ENCODE assay signal across 21 cellular contexts in the genomic region with DNA sequence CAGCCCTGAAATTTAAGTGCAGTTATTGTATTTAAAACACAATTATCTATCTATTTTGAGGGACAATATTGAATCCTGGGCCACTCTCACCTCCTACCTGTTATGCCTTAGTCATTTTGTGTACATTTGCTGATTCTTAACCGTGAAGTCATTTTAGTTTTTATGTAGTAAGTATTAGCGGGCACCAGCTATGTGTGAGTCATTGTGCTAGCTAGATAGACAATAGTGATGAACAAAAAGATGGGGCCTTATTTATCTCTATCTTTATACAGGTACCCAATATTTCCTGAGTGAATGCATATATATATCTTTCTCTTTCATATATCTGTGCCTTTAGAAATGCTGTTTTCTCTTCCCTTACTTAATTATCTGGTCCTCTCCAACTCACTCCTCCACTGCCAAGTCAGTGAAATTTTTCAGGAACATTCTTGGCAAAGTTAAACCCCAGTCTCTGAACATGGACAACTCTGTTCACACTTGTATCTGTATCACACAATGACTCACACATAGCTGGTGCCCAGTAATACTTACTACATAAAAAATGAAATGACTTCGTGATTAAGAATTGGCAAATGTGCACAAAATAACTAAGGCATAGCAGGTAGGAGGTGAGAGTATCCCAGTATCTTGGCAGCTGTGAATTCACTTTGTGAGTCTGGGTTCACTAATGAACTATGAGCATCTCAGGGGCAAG.
DNase-seq lines count a peak whose midpoint lies in the region; ATAC-seq, FAIRE-seq and TF ChIP-seq lines count a peak whose summit lies in the region.
"Had no signal": no experiment of that assay in that cellular context is flagged by ENCODE, and none has a peak within 500 bp of the region (broad histone marks: within the 10 kb centered on the region; RNA-seq: fewer than 3 reads in every experiment).

No MANE protein-coding gene starts in this region.

- H3K36me3 ChIP-seq in right atrium auricular region (no peaks in the 10 kb centered on the region), left ventricle myocardium inferior (no peaks in the 10 kb centered on the region), transverse colon (no peaks in the 10 kb centered on the region), ascending aorta (no peaks in the 10 kb centered on the region)
- H3K36me3 ChIP-seq: tibial artery had no signal

- H3K27ac ChIP-seq in right atrium auricular region (peak overlapping the region in 1 of 2 donors; percentile 8), left ventricle myocardium inferior (replicated peaks) (peak overlapping the region; percentile 41), transverse colon (no peak overlapping the region), ascending aorta (no peak overlapping the region)
- H3K27ac ChIP-seq: tibial artery had no signal

- H3K27me3 ChIP-seq in right atrium auricular region (no peaks in the 10 kb centered on the region), left ventricle myocardium inferior (ENCODE audit: low read depth) (no peaks in the 10 kb centered on the region), transverse colon (no peaks in the 10 kb centered on the region), ascending aorta (no peaks in the 10 kb centered on the region)
- H3K27me3 ChIP-seq: tibial artery had no signal

- TF ChIP-seq EP300 in transverse colon (IDR thresholded peaks at IDR 0.05; ENCODE audit: low read depth) = no peak

- TF ChIP-seq POLR2A in transverse colon (IDR thresholded peaks at IDR 0.05) = no peak

- no peak for TF ChIP-seq CTCF in right atrium auricular region (IDR thresholded peaks at IDR 0.05)
- no peak for TF ChIP-seq CTCF in left ventricle myocardium inferior (IDR thresholded peaks at IDR 0.05; ENCODE audit: borderline replicate concordance)
- TF ChIP-seq CTCF in transverse colon (IDR thresholded peaks at IDR 0.05) = no peak
- TF ChIP-seq CTCF in ascending aorta (IDR thresholded peaks at IDR 0.05) = no peak

- DNase-seq in Right ventricle myocardium inferior (ENCODE audit: missing footprints) (no peak), right atrium auricular region (ENCODE audit: low spot score) (no peak), astrocyte of the hippocampus (ENCODE audit: low read depth, low spot score) (peak; percentile 68), left ventricle myocardium inferior (no peak), DMS153 treated with DMSO at 0.1 percent for 48 hours (lab: John Stamatoyannopoulos, UW; ENCODE audit: unreplicated experiment) (no peak), transverse colon (no peak), ascending aorta (ENCODE audit: low spot score in 2 of 2) (no peak), RCC 7860 (ENCODE audit: low spot score) (no peak)
- DNase-seq: activated CD4-positive, alpha-beta T cell treated with anti-CD3 and anti-CD28 coated beads for 1 hour; CD4-positive, CD25-positive, alpha-beta regulatory T cell; DND-41; glutamatergic neuron; immature natural killer cell; NCI-H146; NCI-H510A; SIG-M5; tibial artery had no signal

- no peak for FAIRE-seq in RCC 7860 (lab: Jason Lieb, UNC)
- FAIRE-seq: A204.1, endometrium had no signal

- peak; percentile 82 for ATAC-seq in Right ventricle myocardium inferior
- ATAC-seq: HCT116; stimulated activated effector memory CD8-positive, alpha-beta T cell treated with anti-CD3 and anti-CD28 coated beads, Interleukin-12 subunit alpha, Interleukin-12 subunit beta, amount 100 ng/mL, for 72 hours had no signal

- H3K9me3 ChIP-seq in right atrium auricular region (no peaks in the 10 kb centered on the region), left ventricle myocardium inferior (replicated peaks) (no peaks in the 10 kb centered on the region), transverse colon (no peaks in the 10 kb centered on the region), ascending aorta (no peaks in the 10 kb centered on the region)
- H3K9me3 ChIP-seq: tibial artery had no signal

- H3K4me1 ChIP-seq in right atrium auricular region (peaks cover 0 to 12% of the 10 kb centered on the region in 2 donors), left ventricle myocardium inferior (peaks cover 10% of the 10 kb centered on the region), transverse colon (no peaks in the 10 kb centered on the region), ascending aorta (no peaks in the 10 kb centered on the region)
- H3K4me1 ChIP-seq: tibial artery had no signal

- WGBS in transverse colon (ENCODE audit: low coverage in 1 of 2), 2 donors = 68 to 73% methylated on average over 3 of the region's 3 CpGs

- in situ Hi-C loops in transverse colon (cut with MboI; ENCODE audit: low pct_ligation_motif_present in 1 of 4, low pct_unique_long_range_greater_than_20kb in 1 of 4, low sequenced_read_pairs in 3 of 4) = no loop called here

- H3K4me3 ChIP-seq in right atrium auricular region (no peak overlapping the region), left ventricle myocardium inferior (no peak overlapping the region), transverse colon (no peak overlapping the region), ascending aorta (no peak overlapping the region)
- H3K4me3 ChIP-seq: tibial artery had no signal

- intact Hi-C loops in Right ventricle myocardium inferior (cut with DNase I) = no loop called here
- intact Hi-C loops in left ventricle myocardium inferior (cut with micrococcal nuclease) = no loop called here
- intact Hi-C loops in transverse colon (cut with DNase I; ENCODE audit: low total_unique reads) = no loop called here
- intact Hi-C loops in ascending aorta (cut with DNase I) = no loop called here
